Comparison of ENCODE assay signal across 15 cellular contexts in genomic region chr3:44981751-44982150, GRCh38. TPM values are rescaled to one million over a fixed set of nuclear protein-coding genes. Genes with fewer than 3 reads are reported as not detected.
A peak's percentile ranks its signal among the peaks of the same experiment; 100 is the strongest.
DNase-seq lines count a peak whose midpoint lies in the region; ATAC-seq and TF ChIP-seq lines count a peak whose summit lies in the region.
"Had no signal": no experiment of that assay in that cellular context is flagged by ENCODE, and none has a peak within 500 bp of the region (broad histone marks: within the 10 kb centered on the region; RNA-seq: fewer than 3 reads in every experiment).

No MANE protein-coding gene starts in this region.

- intact Hi-C loops in activated CD8-positive, alpha-beta T cell treated with anti-CD3 and anti-CD28 coated beads for 36 hours (cut with micrococcal nuclease): no loop called here
- intact Hi-C loops in natural killer cell (cut with micrococcal nuclease): no loop called here
- intact Hi-C loops in Right ventricle myocardium inferior (cut with DNase I): no loop called here

- no peak overlapping the region for H3K4me3 Mint-ChIP-seq in activated CD8-positive, alpha-beta T cell treated with anti-CD3 and anti-CD28 coated beads for 36 hours
- no peak overlapping the region for H3K4me3 Mint-ChIP-seq in natural killer cell

- ATAC-seq in GM21529 (IDR thresholded peaks at IDR 0.05; ENCODE audit: unreplicated experiment) (peak; percentile 34), natural killer cell (peak in 2 of 3 donors; percentile 20 to 32), Right ventricle myocardium inferior (no peak), HG02870 (IDR thresholded peaks at IDR 0.05; ENCODE audit: unreplicated experiment) (no peak)
- ATAC-seq in activated CD8-positive, alpha-beta T cell treated with anti-CD3 and anti-CD28 coated beads for 36 hours: peak; percentile 46

- peak; percentile 28 for DNase-seq in GM12865 (ENCODE audit: low read depth)
- no peak for DNase-seq in activated CD8-positive, alpha-beta T cell treated with anti-CD3 and anti-CD28 coated beads for 36 hours
- no peak for DNase-seq in natural killer cell
- no peak for DNase-seq in Right ventricle myocardium inferior (ENCODE audit: missing footprints)
- no peak for DNase-seq in germinal center (ENCODE audit: low spot score)
- DNase-seq: amniotic stem cell, Calu3, KG1, NCI-H2029, right lobe of liver, testis had no signal

- no peaks in the 10 kb centered on the region for H3K9me3 Mint-ChIP-seq in activated CD8-positive, alpha-beta T cell treated with anti-CD3 and anti-CD28 coated beads for 36 hours
- no peaks in the 10 kb centered on the region for H3K9me3 Mint-ChIP-seq in natural killer cell

- POLR2A ChIA-PET in activated CD8-positive, alpha-beta T cell treated with anti-CD3 and anti-CD28 coated beads for 36 hours (lab: Charles Lee): interaction anchor here (0.9 kb wide), 1 partner anchor 10 kb away, joined by 3 read pairs; no protein-coding TSS in a partner anchor

- H3K36me3 Mint-ChIP-seq in activated CD8-positive, alpha-beta T cell treated with anti-CD3 and anti-CD28 coated beads for 36 hours (ENCODE audit: low read depth): peaks cover 40% of the 10 kb centered on the region
- no peaks in the 10 kb centered on the region for H3K36me3 Mint-ChIP-seq in natural killer cell

- peaks cover 78% of the 10 kb centered on the region for H3K4me1 Mint-ChIP-seq in activated CD8-positive, alpha-beta T cell treated with anti-CD3 and anti-CD28 coated beads for 36 hours (ENCODE audit: low read depth)
- peaks cover 77 to 81% of the 10 kb centered on the region in 2 donors for H3K4me1 Mint-ChIP-seq in natural killer cell

- CTCF ChIA-PET in activated CD8-positive, alpha-beta T cell treated with anti-CD3 and anti-CD28 coated beads for 36 hours (lab: Charles Lee): interaction anchor here (1.3 kb wide), 1 partner anchor 11 kb away, joined by 4 read pairs; no protein-coding TSS in a partner anchor

- H3K4me3 ChIP-seq in GM12865 (ENCODE audit: low read depth, low read length): no peak overlapping the region
- H3K4me3 ChIP-seq: right lobe of liver, SJSA1, testis had no signal

- H3K27ac Mint-ChIP-seq in activated CD8-positive, alpha-beta T cell treated with anti-CD3 and anti-CD28 coated beads for 36 hours: peak overlapping the region; percentile 33
- H3K27ac Mint-ChIP-seq in natural killer cell: peak overlapping the region; percentile 68 to 87

- TF ChIP-seq CTCF in GM12865 (IDR thresholded peaks at IDR 0.05; ENCODE audit: insufficient read depth, low read depth, low read length, missing control alignments): no peak
- TF ChIP-seq CTCF in activated CD8-positive, alpha-beta T cell treated with anti-CD3 and anti-CD28 coated beads for 36 hours (IDR thresholded peaks at IDR 0.05): no peak
- no peak for TF ChIP-seq CTCF in natural killer cell (IDR thresholded peaks at IDR 0.05)

- no peaks in the 10 kb centered on the region for H3K27me3 Mint-ChIP-seq in activated CD8-positive, alpha-beta T cell treated with anti-CD3 and anti-CD28 coated beads for 36 hours
- H3K27me3 Mint-ChIP-seq in natural killer cell (ENCODE audit: low read depth in 2 of 2): no peaks in the 10 kb centered on the region

RNA-seq across cellular contexts. Expression of gene EXOSC7, which starts 5.7 kb away (rescaled TPM):
- total RNA-seq in activated CD8-positive, alpha-beta T cell treated with anti-CD3 and anti-CD28 coated beads for 36 hours: 10 to 100 TPM; 79.8 to 80.7 TPM
- total RNA-seq in natural killer cell: 10 to 100 TPM; 32.8 to 46.6 (median 36.0) TPM
- total RNA-seq in Right ventricle myocardium inferior: 23.1 TPM

RNA-seq across cellular contexts. Expression of gene ZDHHC3, which starts 5.8 kb away (rescaled TPM):
- total RNA-seq in activated CD8-positive, alpha-beta T cell treated with anti-CD3 and anti-CD28 coated beads for 36 hours: 10 to 100 TPM; 28.6 to 36.0 TPM
- total RNA-seq in natural killer cell: 10 to 100 TPM; 62.3 to 100.0 (median 78.6) TPM
- total RNA-seq in Right ventricle myocardium inferior: 35.8 TPM

RNA-seq across cellular contexts. Expression of gene CLEC3B, which starts 44.4 kb away (rescaled TPM):
- total RNA-seq in activated CD8-positive, alpha-beta T cell treated with anti-CD3 and anti-CD28 coated beads for 36 hours: not detected
- total RNA-seq in natural killer cell (1 to 10 TPM in 2 of 3 donors, under 1 TPM in 1; 0.87 to 1.5 (median 1.1) TPM), Right ventricle myocardium inferior (70.8 TPM)
- total RNA-seq: Calu3, kidney epithelial cell had no signal

Comparison
In these comparisons a context has a peak if more than half of its experiments do, and no peak if none do; other contexts are left out.
1. ATAC-seq: peak in GM21529 (single experiment), activated CD8-positive, alpha-beta T cell treated with anti-CD3 and anti-CD28 coated beads for 36 hours (single experiment) and natural killer cell (2 of 3); none in Right ventricle myocardium inferior (single experiment) and HG02870 (single experiment).
2. RNA of gene CLEC3B, which starts 44.4 kb away (total RNA-seq): 70.8 TPM in Right ventricle myocardium inferior (single experiment); 0.87 to 1.5 TPM in natural killer cell and not detected in activated CD8-positive, alpha-beta T cell treated with anti-CD3 and anti-CD28 coated beads for 36 hours; every median in the first group is over 10 times any median in the second.